1 cellular context compared by ENCODE assay signal in the genomic region with DNA sequence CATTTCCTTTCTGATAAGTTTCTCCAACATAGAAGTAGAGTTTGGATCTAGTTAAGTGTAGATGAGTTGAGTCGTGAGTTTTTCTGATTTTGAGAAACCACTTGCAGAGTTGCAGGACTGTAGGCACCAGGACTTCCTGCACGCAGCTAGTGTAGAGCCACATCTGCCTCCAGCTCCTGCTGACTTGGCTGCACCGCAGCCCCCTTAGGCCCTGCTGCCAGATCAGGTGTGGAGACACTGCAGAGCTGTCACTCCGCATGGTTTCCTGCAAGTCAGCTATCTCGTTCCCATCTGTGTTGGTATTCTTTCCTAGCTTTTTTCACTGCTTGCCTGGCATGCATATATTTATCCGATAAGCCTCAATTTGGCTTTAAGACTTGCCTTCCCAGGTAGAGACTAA.
TF ChIP-seq lines count a peak whose summit lies in the region.

No MANE protein-coding gene starts in this region.

TF ChIP-seq in GM23338, 12 proteins besides CTCF, POLR2A, EP300 and RAD21 (continued from another document):
- TF ChIP-seq, protein P1, sequence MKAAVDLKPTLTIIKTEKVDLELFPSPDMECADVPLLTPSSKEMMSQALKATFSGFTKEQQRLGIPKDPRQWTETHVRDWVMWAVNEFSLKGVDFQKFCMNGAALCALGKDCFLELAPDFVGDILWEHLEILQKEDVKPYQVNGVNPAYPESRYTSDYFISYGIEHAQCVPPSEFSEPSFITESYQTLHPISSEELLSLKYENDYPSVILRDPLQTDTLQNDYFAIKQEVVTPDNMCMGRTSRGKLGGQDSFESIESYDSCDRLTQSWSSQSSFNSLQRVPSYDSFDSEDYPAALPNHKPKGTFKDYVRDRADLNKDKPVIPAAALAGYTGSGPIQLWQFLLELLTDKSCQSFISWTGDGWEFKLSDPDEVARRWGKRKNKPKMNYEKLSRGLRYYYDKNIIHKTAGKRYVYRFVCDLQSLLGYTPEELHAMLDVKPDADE (IDR thresholded peaks at IDR 0.05): no peak
- no peak for TF ChIP-seq JUNB (IDR thresholded peaks at IDR 0.05; ENCODE audit: unreplicated experiment)
- TF ChIP-seq, protein P2, sequence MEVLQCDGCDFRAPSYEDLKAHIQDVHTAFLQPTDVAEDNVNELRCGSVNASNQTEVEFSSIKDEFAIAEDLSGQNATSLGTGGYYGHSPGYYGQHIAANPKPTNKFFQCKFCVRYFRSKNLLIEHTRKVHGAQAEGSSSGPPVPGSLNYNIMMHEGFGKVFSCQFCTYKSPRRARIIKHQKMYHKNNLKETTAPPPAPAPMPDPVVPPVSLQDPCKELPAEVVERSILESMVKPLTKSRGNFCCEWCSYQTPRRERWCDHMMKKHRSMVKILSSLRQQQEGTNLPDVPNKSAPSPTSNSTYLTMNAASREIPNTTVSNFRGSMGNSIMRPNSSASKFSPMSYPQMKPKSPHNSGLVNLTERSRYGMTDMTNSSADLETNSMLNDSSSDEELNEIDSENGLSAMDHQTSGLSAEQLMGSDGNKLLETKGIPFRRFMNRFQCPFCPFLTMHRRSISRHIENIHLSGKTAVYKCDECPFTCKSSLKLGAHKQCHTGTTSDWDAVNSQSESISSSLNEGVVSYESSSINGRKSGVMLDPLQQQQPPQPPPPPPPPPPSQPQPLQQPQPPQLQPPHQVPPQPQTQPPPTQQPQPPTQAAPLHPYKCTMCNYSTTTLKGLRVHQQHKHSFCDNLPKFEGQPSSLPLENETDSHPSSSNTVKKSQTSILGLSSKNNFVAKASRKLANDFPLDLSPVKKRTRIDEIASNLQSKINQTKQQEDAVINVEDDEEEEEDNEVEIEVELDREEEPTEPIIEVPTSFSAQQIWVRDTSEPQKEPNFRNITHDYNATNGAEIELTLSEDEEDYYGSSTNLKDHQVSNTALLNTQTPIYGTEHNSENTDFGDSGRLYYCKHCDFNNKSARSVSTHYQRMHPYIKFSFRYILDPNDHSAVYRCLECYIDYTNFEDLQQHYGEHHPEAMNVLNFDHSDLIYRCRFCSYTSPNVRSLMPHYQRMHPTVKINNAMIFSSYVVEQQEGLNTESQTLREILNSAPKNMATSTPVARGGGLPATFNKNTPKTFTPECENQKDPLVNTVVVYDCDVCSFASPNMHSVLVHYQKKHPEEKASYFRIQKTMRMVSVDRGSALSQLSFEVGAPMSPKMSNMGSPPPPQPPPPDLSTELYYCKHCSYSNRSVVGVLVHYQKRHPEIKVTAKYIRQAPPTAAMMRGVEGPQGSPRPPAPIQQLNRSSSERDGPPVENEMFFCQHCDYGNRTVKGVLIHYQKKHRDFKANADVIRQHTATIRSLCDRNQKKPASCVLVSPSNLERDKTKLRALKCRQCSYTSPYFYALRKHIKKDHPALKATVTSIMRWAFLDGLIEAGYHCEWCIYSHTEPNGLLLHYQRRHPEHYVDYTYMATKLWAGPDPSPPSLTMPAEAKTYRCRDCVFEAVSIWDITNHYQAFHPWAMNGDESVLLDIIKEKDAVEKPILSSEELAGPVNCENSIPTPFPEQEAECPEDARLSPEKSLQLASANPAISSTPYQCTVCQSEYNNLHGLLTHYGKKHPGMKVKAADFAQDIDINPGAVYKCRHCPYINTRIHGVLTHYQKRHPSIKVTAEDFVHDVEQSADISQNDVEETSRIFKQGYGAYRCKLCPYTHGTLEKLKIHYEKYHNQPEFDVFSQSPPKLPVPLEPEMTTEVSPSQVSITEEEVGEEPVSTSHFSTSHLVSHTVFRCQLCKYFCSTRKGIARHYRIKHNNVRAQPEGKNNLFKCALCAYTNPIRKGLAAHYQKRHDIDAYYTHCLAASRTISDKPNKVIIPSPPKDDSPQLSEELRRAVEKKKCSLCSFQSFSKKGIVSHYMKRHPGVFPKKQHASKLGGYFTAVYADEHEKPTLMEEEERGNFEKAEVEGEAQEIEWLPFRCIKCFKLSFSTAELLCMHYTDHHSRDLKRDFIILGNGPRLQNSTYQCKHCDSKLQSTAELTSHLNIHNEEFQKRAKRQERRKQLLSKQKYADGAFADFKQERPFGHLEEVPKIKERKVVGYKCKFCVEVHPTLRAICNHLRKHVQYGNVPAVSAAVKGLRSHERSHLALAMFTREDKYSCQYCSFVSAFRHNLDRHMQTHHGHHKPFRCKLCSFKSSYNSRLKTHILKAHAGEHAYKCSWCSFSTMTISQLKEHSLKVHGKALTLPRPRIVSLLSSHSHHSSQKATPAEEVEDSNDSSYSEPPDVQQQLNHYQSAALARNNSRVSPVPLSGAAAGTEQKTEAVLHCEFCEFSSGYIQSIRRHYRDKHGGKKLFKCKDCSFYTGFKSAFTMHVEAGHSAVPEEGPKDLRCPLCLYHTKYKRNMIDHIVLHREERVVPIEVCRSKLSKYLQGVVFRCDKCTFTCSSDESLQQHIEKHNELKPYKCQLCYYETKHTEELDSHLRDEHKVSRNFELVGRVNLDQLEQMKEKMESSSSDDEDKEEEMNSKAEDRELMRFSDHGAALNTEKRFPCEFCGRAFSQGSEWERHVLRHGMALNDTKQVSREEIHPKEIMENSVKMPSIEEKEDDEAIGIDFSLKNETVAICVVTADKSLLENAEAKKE (CRISPR knock-in tag; IDR thresholded peaks at IDR 0.05): no peak
- no peak for TF ChIP-seq STAT1 (IDR thresholded peaks at IDR 0.05; ENCODE audit: unreplicated experiment)
- TF ChIP-seq, protein P3, sequence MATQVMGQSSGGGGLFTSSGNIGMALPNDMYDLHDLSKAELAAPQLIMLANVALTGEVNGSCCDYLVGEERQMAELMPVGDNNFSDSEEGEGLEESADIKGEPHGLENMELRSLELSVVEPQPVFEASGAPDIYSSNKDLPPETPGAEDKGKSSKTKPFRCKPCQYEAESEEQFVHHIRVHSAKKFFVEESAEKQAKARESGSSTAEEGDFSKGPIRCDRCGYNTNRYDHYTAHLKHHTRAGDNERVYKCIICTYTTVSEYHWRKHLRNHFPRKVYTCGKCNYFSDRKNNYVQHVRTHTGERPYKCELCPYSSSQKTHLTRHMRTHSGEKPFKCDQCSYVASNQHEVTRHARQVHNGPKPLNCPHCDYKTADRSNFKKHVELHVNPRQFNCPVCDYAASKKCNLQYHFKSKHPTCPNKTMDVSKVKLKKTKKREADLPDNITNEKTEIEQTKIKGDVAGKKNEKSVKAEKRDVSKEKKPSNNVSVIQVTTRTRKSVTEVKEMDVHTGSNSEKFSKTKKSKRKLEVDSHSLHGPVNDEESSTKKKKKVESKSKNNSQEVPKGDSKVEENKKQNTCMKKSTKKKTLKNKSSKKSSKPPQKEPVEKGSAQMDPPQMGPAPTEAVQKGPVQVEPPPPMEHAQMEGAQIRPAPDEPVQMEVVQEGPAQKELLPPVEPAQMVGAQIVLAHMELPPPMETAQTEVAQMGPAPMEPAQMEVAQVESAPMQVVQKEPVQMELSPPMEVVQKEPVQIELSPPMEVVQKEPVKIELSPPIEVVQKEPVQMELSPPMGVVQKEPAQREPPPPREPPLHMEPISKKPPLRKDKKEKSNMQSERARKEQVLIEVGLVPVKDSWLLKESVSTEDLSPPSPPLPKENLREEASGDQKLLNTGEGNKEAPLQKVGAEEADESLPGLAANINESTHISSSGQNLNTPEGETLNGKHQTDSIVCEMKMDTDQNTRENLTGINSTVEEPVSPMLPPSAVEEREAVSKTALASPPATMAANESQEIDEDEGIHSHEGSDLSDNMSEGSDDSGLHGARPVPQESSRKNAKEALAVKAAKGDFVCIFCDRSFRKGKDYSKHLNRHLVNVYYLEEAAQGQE (IDR thresholded peaks at IDR 0.05; ENCODE audit: unreplicated experiment): no peak
- TF ChIP-seq ZNF331 (CRISPR knock-in tag; IDR thresholded peaks at IDR 0.05; ENCODE audit: low read depth): no peak
- no peak for TF ChIP-seq NANOG (IDR thresholded peaks at IDR 0.05; ENCODE audit: borderline replicate concordance)
